ENCODE assay signal across 9 cellular contexts in the genomic region with DNA sequence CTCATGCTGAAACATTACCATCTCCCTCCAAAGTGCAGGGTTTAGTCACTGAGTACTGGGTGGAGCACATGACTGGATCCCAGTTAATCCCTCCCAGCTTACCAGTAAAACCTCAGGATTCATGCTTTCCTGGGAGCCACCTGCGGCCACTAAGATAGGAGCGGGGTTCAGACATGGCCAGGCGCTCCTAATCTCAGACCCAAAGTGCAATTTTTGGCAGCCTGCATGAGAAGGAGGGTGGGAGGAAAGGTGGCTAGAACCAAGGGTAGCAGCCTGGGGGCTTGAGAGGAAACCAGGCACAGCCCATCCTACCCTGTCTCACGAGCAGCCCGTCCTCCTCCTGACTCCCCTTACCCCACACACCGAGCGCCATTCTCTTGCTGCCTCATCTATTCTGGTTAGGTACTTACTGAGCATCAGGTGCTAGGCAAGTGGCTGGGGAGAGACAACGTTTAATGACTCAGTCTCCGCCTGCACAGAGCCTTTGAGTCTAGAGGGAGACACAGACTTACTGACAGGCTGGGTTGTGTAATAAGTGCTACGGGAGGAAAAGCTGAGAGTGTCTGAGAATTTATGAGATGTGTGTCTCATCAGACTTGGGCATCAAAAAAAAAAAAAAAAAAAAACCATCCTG. TPM values are rescaled to one million over a fixed set of nuclear protein-coding genes. Genes with fewer than 3 reads are reported as not detected.
DNase-seq lines count a peak whose midpoint lies in the region; ATAC-seq and TF ChIP-seq lines count a peak whose summit lies in the region.
"Had no signal": no experiment of that assay in that cellular context is flagged by ENCODE, and none has a peak within 500 bp of the region (broad histone marks: within the 10 kb centered on the region; RNA-seq: fewer than 3 reads in every experiment).

No MANE protein-coding gene starts in this region.

- TF ChIP-seq CTCF in AG04450 (IDR thresholded peaks at IDR 0.05; ENCODE audit: low read depth, low read length) (no peak), mesothelial cell of epicardium (IDR thresholded peaks at IDR 0.05; ENCODE audit: unreplicated experiment) (no peak)

- no peaks in the 10 kb centered on the region for H3K27me3 Mint-ChIP-seq in mesothelial cell of epicardium (ENCODE audit: low read depth)

- H3K27ac Mint-ChIP-seq in mesothelial cell of epicardium: peak overlapping the region; percentile 68

- no peaks in the 10 kb centered on the region for H3K27me3 ChIP-seq in AG04450 (ENCODE audit: control insufficient read depth, insufficient read depth, low read length)

- DNase-seq in AG04450 (ENCODE audit: low read depth, low spot score) (no peak), LoVo (ENCODE audit: low spot score) (peak; percentile 91), caudate nucleus (lab: John Stamatoyannopoulos, UW) (peak in 45 of 61 donors; percentile 6 to 90 (median 37)), mesothelial cell of epicardium (ENCODE audit: low spot score in 2 of 2, unreplicated experiment in 2 of 2) (no peak), medulla oblongata (ENCODE audit: extremely low spot score) (no peak), NCI-H2196 (lab: John Stamatoyannopoulos, UW; ENCODE audit: unreplicated experiment) (no peak)

- POLR2A ChIA-PET in AG04450 (lab: Yijun Ruan, JAX): interaction anchor here (0.6 to 2.0 kb wide), 6 partner anchors 9 to 820 kb away, joined by 3 to 13 read pairs (median 4); partner anchors contain the start of gene GPRC5A

- H3K27ac ChIP-seq in AG04450 (ENCODE audit: low read depth, low read length): peak overlapping the region; percentile 90
- no peak overlapping the region for H3K27ac ChIP-seq in caudate nucleus (ENCODE audit: low read depth, low read length)

- ATAC-seq in GM18519 (IDR thresholded peaks at IDR 0.05; ENCODE audit: low FRiP score, unreplicated experiment) (no peak), HG02763 (IDR thresholded peaks at IDR 0.05; ENCODE audit: unreplicated experiment) (no peak)

- no peak overlapping the region for H3K4me3 Mint-ChIP-seq in mesothelial cell of epicardium

- CTCF ChIA-PET in AG04450 (lab: Charles Lee): interaction anchor here (0.6 to 2.3 kb wide), 3 partner anchors 40 to 355 kb away, joined by 4 to 6 read pairs (median 4); no protein-coding TSS in a partner anchor

- H3K36me3 Mint-ChIP-seq in mesothelial cell of epicardium: peaks cover 11% of the 10 kb centered on the region

- H3K4me1 Mint-ChIP-seq in mesothelial cell of epicardium: peaks cover 49% of the 10 kb centered on the region

- H3K4me3 ChIP-seq in AG04450 (ENCODE audit: low read depth, low read length): peak overlapping the region; percentile 31

- H3K9me3 Mint-ChIP-seq in mesothelial cell of epicardium: no peaks in the 10 kb centered on the region

- no peaks in the 10 kb centered on the region for H3K9me3 ChIP-seq in AG04450 (ENCODE audit: control insufficient read depth, insufficient read depth, low read length)

RNA-seq across cellular contexts. Expression of gene GPRC5A, which starts 9.9 kb away (rescaled TPM):
- 117 and 118 TPM in 2 replicates for polyA plus RNA-seq in AG04450 (2011; rRNA removed)
- polyA minus RNA-seq in AG04450 (2011; rRNA and poly(A)+ RNA removed): 232 and 290 TPM in 2 replicates
- 107 to 116 TPM (median 108 TPM) in 3 replicates for total RNA-seq in mesothelial cell of epicardium
- total RNA-seq: activated CD8-positive, alpha-beta memory T cell treated with anti-CD3 and anti-CD28 coated beads for 36 hours had no signal

RNA-seq across cellular contexts. Expression of gene GPRC5D, which starts 50.7 kb away (rescaled TPM):
- not detected in 2 replicates for polyA plus RNA-seq in AG04450 (2011; rRNA removed)
- polyA minus RNA-seq in AG04450 (2011; rRNA and poly(A)+ RNA removed): not detected in 2 replicates
- total RNA-seq in mesothelial cell of epicardium: not detected in 3 replicates
- total RNA-seq: activated CD8-positive, alpha-beta memory T cell treated with anti-CD3 and anti-CD28 coated beads for 36 hours had no signal

Comparison
In these comparisons a context has a peak if more than half of its experiments do, and no peak if none do; other contexts are left out.
1. DNase-seq: peak in LoVo (single experiment) and caudate nucleus (45 of 61); none in AG04450 (single experiment), mesothelial cell of epicardium (0 of 2), medulla oblongata (single experiment) and NCI-H2196 (single experiment).